In genomic region chr13:91348906-91349435, GRCh38 we compare ENCODE assay signal across 2 cellular contexts.
TF ChIP-seq lines count a peak whose summit lies in the region.

No MANE protein-coding gene starts in this region.

TF ChIP-seq in GM23338, 12 proteins besides CTCF, POLR2A, EP300 and RAD21 (continued from another document):
- TF ChIP-seq ZNF462 (CRISPR knock-in tag; IDR thresholded peaks at IDR 0.05) (no peak), POLR2AphosphoS5 (IDR thresholded peaks at IDR 0.05; ENCODE audit: low read depth) (peak; percentile 19; the same call in 1 of the 2 replicates), CREB1 (CRISPR knock-in tag; IDR thresholded peaks at IDR 0.05; ENCODE audit: low read depth) (peak; percentile 11; the same call in 1 of the 2 replicates), ETS1 (IDR thresholded peaks at IDR 0.05) (no peak)

TF ChIP-seq in neural cell, 6 proteins besides CTCF, POLR2A, EP300 and RAD21 (continued from another document):
- TF ChIP-seq EZH2 (IDR thresholded peaks at IDR 0.05; ENCODE audit: borderline replicate concordance, insufficient read depth, low read length, poor library complexity, severe bottlenecking) (no peak), TAF1 (IDR thresholded peaks at IDR 0.05; ENCODE audit: low read depth) (peak; percentile 42)
